1 cellular context compared by ENCODE assay signal in genomic region chr1:57874426-57874825, GRCh38.
TF ChIP-seq lines count a peak whose summit lies in the region.

No MANE protein-coding gene starts in this region.

TF ChIP-seq in SK-N-SH treated with all-trans-retinoic acid at 6 μM for 48 hours, 23 proteins besides CTCF, POLR2A, EP300 and RAD21 (continued from another document):
- TF ChIP-seq TCF4 (CRISPR knock-in tag; IDR thresholded peaks at IDR 0.05; ENCODE audit: borderline replicate concordance), result no peak
- TF ChIP-seq ARNTL (CRISPR knock-in tag; IDR thresholded peaks at IDR 0.05; ENCODE audit: borderline replicate concordance, low read depth), result no peak
